In genomic region chr19:34404109-34404909, GRCh38 we compare ENCODE assay signal across 8 cellular contexts. TPM values are rescaled to one million over a fixed set of nuclear protein-coding genes. Genes with fewer than 3 reads are reported as not detected.
DNase-seq lines count a peak whose midpoint lies in the region; ATAC-seq, FAIRE-seq and TF ChIP-seq lines count a peak whose summit lies in the region.

A gene with protein sequence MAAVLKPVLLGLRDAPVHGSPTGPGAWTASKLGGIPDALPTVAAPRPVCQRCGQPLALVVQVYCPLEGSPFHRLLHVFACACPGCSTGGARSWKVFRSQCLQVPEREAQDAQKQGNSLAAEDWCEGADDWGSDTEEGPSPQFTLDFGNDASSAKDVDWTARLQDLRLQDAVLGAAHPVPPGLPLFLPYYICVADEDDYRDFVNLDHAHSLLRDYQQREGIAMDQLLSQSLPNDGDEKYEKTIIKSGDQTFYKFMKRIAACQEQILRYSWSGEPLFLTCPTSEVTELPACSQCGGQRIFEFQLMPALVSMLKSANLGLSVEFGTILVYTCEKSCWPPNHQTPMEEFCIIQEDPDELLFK (plus strand): TSS chr19:34404399. CDS start chr19:34404431, 32 bp downstream.

- peak; percentile 97 for DNase-seq in AG08396 (ENCODE audit: low spot score)
- peak; percentile 99 for DNase-seq in NCI-H345 treated with DMSO at 0.1 percent for 48 hours (lab: John Stamatoyannopoulos, UW; ENCODE audit: unreplicated experiment)
- peak; percentile 80 to 82 (median 80) for DNase-seq in activated CD4-positive, CD25-positive, alpha-beta regulatory T cell (lab: John Stamatoyannopoulos, UW)
- DNase-seq in central memory CD4-positive, alpha-beta T cell = peak; percentile 88
- peak; percentile 17 for DNase-seq in keratinocyte (ENCODE audit: low read depth, low spot score)
- DNase-seq in stimulated activated CD4-positive, alpha-beta T cell treated with anti-CD3 and anti-CD28 coated beads, Interleukin-15, amount 100 ng/mL, for 1 hour (ENCODE audit: low read depth in 1 of 2, low spot score in 1 of 2) = peak; percentile 83 to 90

- ATAC-seq in HG03280 (IDR thresholded peaks at IDR 0.05; ENCODE audit: unreplicated experiment) = peak; percentile 80

- dilution Hi-C loops in keratinocyte (cut with MboI; ENCODE audit: extremely low pct_ligation_motif_present, low sequenced_read_pairs) = no loop called here

- H2AFZ ChIP-seq in keratinocyte (ENCODE audit: control insufficient read depth, low read length) = peak within 1 kb of the TSS; percentile 98

- H3K4me1 ChIP-seq in keratinocyte (ENCODE audit: control insufficient read depth, extremely low read depth, insufficient read depth, low read length) = peaks cover 3% of the 10 kb centered on the region

- peaks cover 7 to 16% of the 10 kb centered on the region in 2 experiments for H3K36me3 ChIP-seq in keratinocyte (ENCODE audit: control insufficient read depth in 2 of 2, extremely low read depth in 1 of 2, insufficient read depth in 2 of 2, low read length in 2 of 2)

- H3K79me2 ChIP-seq in keratinocyte (ENCODE audit: control insufficient read depth, insufficient read depth, low read length) = peaks cover 18% of the 10 kb centered on the region

- no peaks in the 10 kb centered on the region for H4K20me1 ChIP-seq in keratinocyte (ENCODE audit: control insufficient read depth, extremely low read depth, insufficient read depth, low read length)

- H3K9me1 ChIP-seq in keratinocyte (ENCODE audit: control insufficient read depth, extremely low read depth, insufficient read depth, low read length) = no peaks in the 10 kb centered on the region

- H3K27ac ChIP-seq in keratinocyte (ENCODE audit: control insufficient read depth, insufficient read depth, low read length) = peak within 1 kb of the TSS; percentile 83

- in situ Hi-C loops in GM18951 (cut with MboI; ENCODE audit: low sequenced_read_pairs, unreplicated experiment) = no loop called here

- TF ChIP-seq CTCF in keratinocyte (optimal IDR thresholded peaks at IDR 0.05 in 1 of 3, IDR thresholded peaks at IDR 0.05 in 1 of 3, conservative IDR thresholded peaks at IDR 0.05 in 1 of 3; ENCODE audit: extremely low read depth in 1 of 3, insufficient read depth in 2 of 3, low read length in 3 of 3) = no peak

- peak; percentile 53 for FAIRE-seq in keratinocyte (lab: Jason Lieb, UNC)

- H3K27me3 ChIP-seq in keratinocyte (ENCODE audit: control insufficient read depth, extremely low read depth, insufficient read depth, low read length) = no peaks in the 10 kb centered on the region

- no peaks in the 10 kb centered on the region for H3K9me3 ChIP-seq in keratinocyte (ENCODE audit: control insufficient read depth, low read depth, low read length)

- peak; percentile 88 for TF ChIP-seq POLR2A in GM18951 (IDR thresholded peaks at IDR 0.05; ENCODE audit: extremely low read depth, insufficient read depth, insufficient read length)

- H3K4me3 ChIP-seq in keratinocyte (ENCODE audit: control insufficient read depth in 2 of 3, extremely low read depth in 1 of 3, insufficient read depth in 2 of 3, low read depth in 1 of 3, low read length in 3 of 3) = peak within 1 kb of the TSS; percentile 69 to 86 (median 83)

- peak within 1 kb of the TSS; percentile 94 for H3K9ac ChIP-seq in keratinocyte (ENCODE audit: control insufficient read depth, extremely low read depth, insufficient read depth, low read length)

- H3K4me2 ChIP-seq in keratinocyte (ENCODE audit: control insufficient read depth, extremely low read depth, insufficient read depth, low read depth, low read length) = peak within 1 kb of the TSS; percentile 74

RNA-seq across cellular contexts. Expression of the gene that starts here (rescaled TPM):
- 16.0 to 23.8 TPM (median 22.0 TPM) in 3 replicates for polyA plus RNA-seq in keratinocyte
- polyA plus RNA-seq in keratinocyte (2011; ENCODE audit: low read depth) = 5.6 TPM
- 19.1 and 21.7 TPM in 2 replicates for polyA plus RNA-seq in keratinocyte (2011; cell fraction: cytosol; rRNA removed)
- 12.3 and 14.5 TPM in 2 replicates for polyA plus RNA-seq in keratinocyte (2011; cell fraction: nucleus; rRNA removed)
- 14.3 and 17.7 TPM in 2 replicates for polyA plus RNA-seq in keratinocyte (2012; ENCODE audit: low replicate concordance)
- 14.6 to 19.9 TPM (median 17.1 TPM) in 3 replicates for polyA minus RNA-seq in keratinocyte
- polyA minus RNA-seq in keratinocyte (2011; cell fraction: cytosol; rRNA and poly(A)+ RNA removed) = 8.4 TPM
- polyA minus RNA-seq in keratinocyte (2011; cell fraction: nucleus; rRNA and poly(A)+ RNA removed) = 5.0 and 5.4 TPM in 2 replicates

Comparison
In these comparisons a context has a peak if more than half of its experiments do, and no peak if none do; other contexts are left out.
1. Peak in every context shown above with its lines: DNase-seq, ATAC-seq, H3K4me3 ChIP-seq and H3K27ac ChIP-seq.
2. DNase-seq: peak in every context shown above with its lines; median percentile 99 in NCI-H345 treated with DMSO at 0.1 percent for 48 hours; 97 in AG08396; 88 in central memory CD4-positive, alpha-beta T cell; 86 in stimulated activated CD4-positive, alpha-beta T cell treated with anti-CD3 and anti-CD28 coated beads, Interleukin-15, amount 100 ng/mL, for 1 hour; 80 in activated CD4-positive, CD25-positive, alpha-beta regulatory T cell; 17 in keratinocyte.